In genomic region chr7:156148995-156149394, GRCh38 we compare ENCODE assay signal across 21 cellular contexts.
"Had no signal": no experiment of that assay in that cellular context is flagged by ENCODE, and none has a peak within 500 bp of the region (broad histone marks: within the 10 kb centered on the region; RNA-seq: fewer than 3 reads in every experiment).

No MANE protein-coding gene starts in this region.

- H3K27me3 ChIP-seq: neural progenitor cell, ovary, right atrium auricular region, right lobe of liver, tibial nerve had no signal

- H2AFZ ChIP-seq: neural progenitor cell had no signal

- H3K9ac ChIP-seq: neural progenitor cell had no signal

- H3K4me3 ChIP-seq: left ventricle myocardium inferior, lung, neural progenitor cell, ovary, right atrium auricular region, right lobe of liver, skin epidermis, tibial nerve had no signal

- DNase-seq: hypothalamus; immature natural killer cell; left ventricle myocardium inferior; mesendoderm; naive B cell; natural killer cell; nephron progenitor cell; ovary; right lobe of liver; stimulated activated CD4-positive, alpha-beta T cell treated with anti-CD3 and anti-CD28 coated beads, Interleukin-12 subunit alpha, Interleukin-12 subunit beta, amount 100 ng/mL, for 4 hours; stimulated activated CD4-positive, alpha-beta T cell treated with anti-CD3 and anti-CD28 coated beads, Interleukin-15, amount 100 ng/mL, for 24 hours; stimulated activated CD4-positive, alpha-beta T cell treated with anti-CD3 and anti-CD28 coated beads, Interleukin-2, amount 100 ng/mL, for 24 hours; stimulated activated CD4-positive, alpha-beta T cell treated with anti-CD3 and anti-CD28 coated beads, Interleukin-4, amount 100 ng/mL, for 1 hour; stimulated activated naive B cell treated with anti-CD40 and anti-IgM and Interleukin-4, amounts not matched to agents 10 μg/mL and 1 μg/mL and 100 μg/mL, for 72 hours; substantia nigra had no signal

- H3K27ac ChIP-seq: left ventricle myocardium inferior, neural progenitor cell, ovary, right atrium auricular region, right lobe of liver, skin epidermis, tibial nerve had no signal

- H3K36me3 ChIP-seq: left ventricle myocardium inferior, neural progenitor cell, ovary, right atrium auricular region, right lobe of liver, tibial nerve had no signal

- H3K4me1 ChIP-seq: left ventricle myocardium inferior, neural progenitor cell, right atrium auricular region, right lobe of liver, tibial nerve had no signal

- H3K9me3 ChIP-seq: left ventricle myocardium inferior, ovary, right atrium auricular region, right lobe of liver, tibial nerve had no signal

- ATAC-seq: natural killer cell; right lobe of liver; stimulated activated naive B cell treated with anti-CD40 and anti-IgM and Interleukin-4, amounts not matched to agents 10 μg/mL and 1 μg/mL and 100 μg/mL, for 72 hours had no signal

- H3K4me2 ChIP-seq: neural progenitor cell had no signal

- FAIRE-seq: islet of Langerhans had no signal
